In genomic region chr18:9140984-9141383, GRCh38 we compare ENCODE assay signal across 12 cellular contexts. TPM values are rescaled to one million over a fixed set of nuclear protein-coding genes. Genes with fewer than 3 reads are reported as not detected.
DNase-seq lines count a peak whose midpoint lies in the region; ATAC-seq lines count a peak whose summit lies in the region.
"Had no signal": no experiment of that assay in that cellular context is flagged by ENCODE, and none has a peak within 500 bp of the region (broad histone marks: within the 10 kb centered on the region; RNA-seq: fewer than 3 reads in every experiment).

No MANE protein-coding gene starts in this region.

- H3K27me3 Mint-ChIP-seq in stimulated activated naive CD8-positive, alpha-beta T cell treated with anti-CD3 and anti-CD28 coated beads, Interleukin-15, Interleukin-2, amounts not matched to agents 100 ng/mL and 50 ng/mL, for 24 hours: no peaks in the 10 kb centered on the region
- no peaks in the 10 kb centered on the region for H3K27me3 Mint-ChIP-seq in activated T-helper 2 cell treated with anti-CD3 and anti-CD28 coated beads, Interferon-gamma antibody, Interleukin-2, Interleukin-4, amounts not matched to agents 10 μg/mL and 5 μg/mL and 100 μg/mL, durations not matched to agents 14 hours and 24 hours and 36 hours (ENCODE audit: low read depth)
- H3K27me3 Mint-ChIP-seq in naive B cell: no peaks in the 10 kb centered on the region

- peaks cover 74% of the 10 kb centered on the region for H3K4me1 Mint-ChIP-seq in stimulated activated naive CD8-positive, alpha-beta T cell treated with anti-CD3 and anti-CD28 coated beads, Interleukin-15, Interleukin-2, amounts not matched to agents 100 ng/mL and 50 ng/mL, for 24 hours (ENCODE audit: low read depth)
- H3K4me1 Mint-ChIP-seq in activated T-helper 2 cell treated with anti-CD3 and anti-CD28 coated beads, Interferon-gamma antibody, Interleukin-2, Interleukin-4, amounts not matched to agents 10 μg/mL and 5 μg/mL and 100 μg/mL, durations not matched to agents 14 hours and 24 hours and 36 hours (ENCODE audit: low read depth): peaks cover 58% of the 10 kb centered on the region
- peaks cover 51 to 76% (median 59%) of the 10 kb centered on the region in 3 donors for H3K4me1 Mint-ChIP-seq in naive B cell

- H3K27ac Mint-ChIP-seq in stimulated activated naive CD8-positive, alpha-beta T cell treated with anti-CD3 and anti-CD28 coated beads, Interleukin-15, Interleukin-2, amounts not matched to agents 100 ng/mL and 50 ng/mL, for 24 hours: peak overlapping the region; percentile 85
- peak overlapping the region; percentile 94 for H3K27ac Mint-ChIP-seq in activated T-helper 2 cell treated with anti-CD3 and anti-CD28 coated beads, Interferon-gamma antibody, Interleukin-2, Interleukin-4, amounts not matched to agents 10 μg/mL and 5 μg/mL and 100 μg/mL, durations not matched to agents 14 hours and 24 hours and 36 hours
- H3K27ac Mint-ChIP-seq in naive B cell: peak overlapping the region in 5 of 6 donors; percentile 23 to 98 (median 66)

- H3K36me3 ChIP-seq in H7 (replicated peaks; ENCODE audit: control insufficient read depth, insufficient read depth, low read length): no peaks in the 10 kb centered on the region

- no peaks in the 10 kb centered on the region for H3K9me3 Mint-ChIP-seq in stimulated activated naive CD8-positive, alpha-beta T cell treated with anti-CD3 and anti-CD28 coated beads, Interleukin-15, Interleukin-2, amounts not matched to agents 100 ng/mL and 50 ng/mL, for 24 hours
- no peaks in the 10 kb centered on the region for H3K9me3 Mint-ChIP-seq in activated T-helper 2 cell treated with anti-CD3 and anti-CD28 coated beads, Interferon-gamma antibody, Interleukin-2, Interleukin-4, amounts not matched to agents 10 μg/mL and 5 μg/mL and 100 μg/mL, durations not matched to agents 14 hours and 24 hours and 36 hours
- H3K9me3 Mint-ChIP-seq in naive B cell: no peaks in the 10 kb centered on the region

- intact Hi-C loops in activated T-helper 2 cell treated with anti-CD3 and anti-CD28 coated beads, Interferon-gamma antibody, Interleukin-2, Interleukin-4, amounts not matched to agents 10 μg/mL and 5 μg/mL and 100 μg/mL, durations not matched to agents 14 hours and 24 hours and 36 hours (cut with micrococcal nuclease): loop anchor here (2.0 to 5.0 kb wide), 2 partner anchors 101 to 124 kb away; no protein-coding TSS in a partner anchor

- ATAC-seq in stimulated activated naive CD8-positive, alpha-beta T cell treated with anti-CD3 and anti-CD28 coated beads, Interleukin-15, Interleukin-2, amounts not matched to agents 100 U/mL and 50 U/mL, for 24 hours: no peak
- ATAC-seq in naive B cell (ENCODE audit: low read depth in 2 of 2): no peak
- ATAC-seq in GM18858 (IDR thresholded peaks at IDR 0.05; ENCODE audit: unreplicated experiment): no peak

- H3K27me3 ChIP-seq in H7 (ENCODE audit: control insufficient read depth, insufficient read depth, low read length): no peaks in the 10 kb centered on the region

- peaks cover 18% of the 10 kb centered on the region for H3K36me3 Mint-ChIP-seq in stimulated activated naive CD8-positive, alpha-beta T cell treated with anti-CD3 and anti-CD28 coated beads, Interleukin-15, Interleukin-2, amounts not matched to agents 100 ng/mL and 50 ng/mL, for 24 hours (ENCODE audit: low read depth)
- peaks cover 49% of the 10 kb centered on the region for H3K36me3 Mint-ChIP-seq in activated T-helper 2 cell treated with anti-CD3 and anti-CD28 coated beads, Interferon-gamma antibody, Interleukin-2, Interleukin-4, amounts not matched to agents 10 μg/mL and 5 μg/mL and 100 μg/mL, durations not matched to agents 14 hours and 24 hours and 36 hours (ENCODE audit: low read depth)
- no peaks in the 10 kb centered on the region for H3K36me3 Mint-ChIP-seq in naive B cell

- H3K4me3 ChIP-seq in H7 (ENCODE audit: insufficient read depth, low read depth, low read length): no peak overlapping the region

- DNase-seq in stimulated activated naive CD8-positive, alpha-beta T cell treated with anti-CD3 and anti-CD28 coated beads, Interleukin-15, Interleukin-2, amounts not matched to agents 100 U/mL and 50 U/mL, for 24 hours: no peak
- no peak for DNase-seq in activated T-helper 2 cell treated with anti-CD3 and anti-CD28 coated beads, Interferon-gamma antibody, Interleukin-2, Interleukin-4, amounts not matched to agents 10 μg/mL and 5 μg/mL and 100 μg/mL, durations not matched to agents 14 hours and 24 hours and 36 hours (ENCODE audit: low spot score)
- DNase-seq in naive B cell (no peak), HUDEP-2 (lab: John Stamatoyannopoulos, UW; ENCODE audit: unreplicated experiment in 76 of 76) (no peak), H7 (no peak)
- DNase-seq in activated CD4-positive, CD25-positive, alpha-beta regulatory T cell (lab: John Stamatoyannopoulos, UW): no peak
- DNase-seq: AML-193, cerebellar nuclear complex, GDM1, NCI-H345 had no signal

- peak overlapping the region; percentile 93 for H3K4me3 Mint-ChIP-seq in stimulated activated naive CD8-positive, alpha-beta T cell treated with anti-CD3 and anti-CD28 coated beads, Interleukin-15, Interleukin-2, amounts not matched to agents 100 ng/mL and 50 ng/mL, for 24 hours
- H3K4me3 Mint-ChIP-seq in activated T-helper 2 cell treated with anti-CD3 and anti-CD28 coated beads, Interferon-gamma antibody, Interleukin-2, Interleukin-4, amounts not matched to agents 10 μg/mL and 5 μg/mL and 100 μg/mL, durations not matched to agents 14 hours and 24 hours and 36 hours (ENCODE audit: low read depth): peak overlapping the region; percentile 78
- peak overlapping the region in 6 of 8 donors; percentile 46 to 90 (median 60) for H3K4me3 Mint-ChIP-seq in naive B cell

RNA-seq across cellular contexts. Expression of gene ANKRD12, which starts 4.4 kb away (rescaled TPM):
- 66.0 and 68.7 TPM in 2 replicates for total RNA-seq in activated T-helper 2 cell treated with anti-CD3 and anti-CD28 coated beads, Interferon-gamma antibody, Interleukin-2, Interleukin-4, amounts not matched to agents 10 μg/mL and 5 μg/mL and 100 μg/mL, durations not matched to agents 14 hours and 24 hours and 36 hours
- 10 to 100 TPM in 5 of 6 donors, 1 to 10 TPM in 1; 6.7 to 93.9 (median 27.4) TPM for polyA plus RNA-seq in naive B cell (ENCODE audit: low read depth in 6 of 6)
- 3.2 and 11.3 TPM in 2 replicates for total RNA-seq in H7 (2014; rRNA removed; shearing (Covaris generic))

RNA-seq across cellular contexts. Expression of gene NDUFV2, which starts 38.5 kb away (rescaled TPM):
- total RNA-seq in activated T-helper 2 cell treated with anti-CD3 and anti-CD28 coated beads, Interferon-gamma antibody, Interleukin-2, Interleukin-4, amounts not matched to agents 10 μg/mL and 5 μg/mL and 100 μg/mL, durations not matched to agents 14 hours and 24 hours and 36 hours: 329 and 341 TPM in 2 replicates
- 100 to 1,000 TPM; 109 to 199 (median 154) TPM for polyA plus RNA-seq in naive B cell (ENCODE audit: low read depth in 6 of 6)
- 189 and 220 TPM in 2 replicates for total RNA-seq in H7 (2014; rRNA removed; shearing (Covaris generic))
